14 cellular contexts compared by ENCODE assay signal in genomic region chr11:95459268-95460040, GRCh38.
DNase-seq lines count a peak whose midpoint lies in the region; ATAC-seq and TF ChIP-seq lines count a peak whose summit lies in the region.
"Had no signal": no experiment of that assay in that cellular context is flagged by ENCODE, and none has a peak within 500 bp of the region (broad histone marks: within the 10 kb centered on the region; RNA-seq: fewer than 3 reads in every experiment).

No MANE protein-coding gene starts in this region.

- ATAC-seq in left cardiac atrium, result peak; percentile 67 to 87
- ATAC-seq: CD8-positive, alpha-beta T cell; stimulated activated memory B cell treated with anti-CD40 and anti-IgM and Interleukin-4, amounts not matched to agents 10 μg/mL and 1 μg/mL and 100 μg/mL, for 72 hours had no signal

- TF ChIP-seq CTCF in astrocyte of the cerebellum (IDR thresholded peaks at IDR 0.05; ENCODE audit: low read depth, low read length, missing control alignments), result no peak

- DNase-seq in NCI-H1105 (lab: John Stamatoyannopoulos, UW) (peak; percentile 84), astrocyte of the cerebellum (ENCODE audit: low read depth) (peak; percentile 23), left cardiac atrium (no peak), superior temporal gyrus (ENCODE audit: extremely low spot score) (peak; percentile 24), NAMALWA (ENCODE audit: low spot score) (no peak), UCSD-AML1 (lab: John Stamatoyannopoulos, UW; ENCODE audit: unreplicated experiment) (no peak)
- no peak for DNase-seq in central memory CD4-positive, alpha-beta T cell
- DNase-seq: activated CD4-positive, alpha-beta T cell treated with anti-CD3 and anti-CD28 coated beads, Interleukin-2, amount 50 U/mL, for 1 hour; activated naive CD4-positive, alpha-beta T cell treated with anti-CD3 and anti-CD28 coated beads for 36 hours; CD8-positive, alpha-beta T cell; colonic mucosa; SW 1271 had no signal

- in situ Hi-C loops in astrocyte of the cerebellum (cut with HindIII; ENCODE audit: low sequenced_read_pairs), result no loop called here

- no peak overlapping the region for H3K4me3 ChIP-seq in astrocyte of the cerebellum (ENCODE audit: low read depth, low read length)
- H3K4me3 ChIP-seq: colonic mucosa, lung had no signal

- intact Hi-C loops in left cardiac atrium (cut with DNase I), result no loop called here

Comparison
In these comparisons a context has a peak if more than half of its experiments do, and no peak if none do; other contexts are left out.
1. DNase-seq: peak in NCI-H1105 (single experiment), astrocyte of the cerebellum (single experiment) and superior temporal gyrus (single experiment); none in left cardiac atrium (single experiment), central memory CD4-positive, alpha-beta T cell (single experiment), NAMALWA (single experiment) and UCSD-AML1 (single experiment).